In the genomic region with DNA sequence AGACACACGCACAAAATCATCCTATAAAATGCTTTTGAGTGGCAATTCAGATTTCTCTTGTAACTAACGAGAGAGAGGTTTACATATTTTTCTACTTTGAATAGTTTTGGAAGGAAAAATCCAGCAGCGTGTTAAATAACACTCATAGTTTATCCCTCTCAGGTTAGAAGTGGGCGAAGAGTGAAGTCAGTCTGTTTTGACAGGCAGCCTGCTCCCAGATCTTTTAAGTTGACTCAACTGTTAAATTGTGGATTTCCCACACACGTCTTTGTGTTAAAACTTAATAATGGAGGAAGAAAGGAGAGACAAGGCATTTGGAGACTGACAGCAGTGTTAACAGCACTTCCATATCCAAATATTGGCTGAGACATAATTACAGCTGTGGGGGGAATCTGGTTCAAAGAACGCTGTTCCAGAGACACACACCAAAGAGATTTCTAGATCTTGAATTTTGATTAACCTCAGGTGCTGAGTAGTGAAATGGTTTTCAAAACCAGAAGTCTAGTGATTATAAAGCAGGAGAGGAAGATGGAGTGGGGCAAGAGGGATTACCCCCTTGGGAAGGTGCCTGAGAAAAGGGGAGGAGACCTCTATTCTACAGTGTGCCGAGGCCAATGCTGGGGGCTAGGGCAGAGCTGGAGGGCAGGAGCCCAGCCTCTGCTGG, we compare ENCODE assay signal across 9 cellular contexts. TPM values are rescaled to one million over a fixed set of nuclear protein-coding genes. Genes with fewer than 3 reads are reported as not detected.
DNase-seq lines count a peak whose midpoint lies in the region; ATAC-seq, FAIRE-seq and TF ChIP-seq lines count a peak whose summit lies in the region.
"Had no signal": no experiment of that assay in that cellular context is flagged by ENCODE, and none has a peak within 500 bp of the region (broad histone marks: within the 10 kb centered on the region; RNA-seq: fewer than 3 reads in every experiment).

No MANE protein-coding gene starts in this region.

- no peak overlapping the region for H3K9ac ChIP-seq in SK-N-MC (ENCODE audit: insufficient read length)

- TF ChIP-seq CTCF in GM12864 (IDR thresholded peaks at IDR 0.05; ENCODE audit: low read depth, low read length, missing control alignments) (no peak), fibroblast of mammary gland (conservative IDR thresholded peaks at IDR 0.05; ENCODE audit: control insufficient read depth, insufficient read depth, low read depth, low read length) (no peak), sigmoid colon (IDR thresholded peaks at IDR 0.05) (no peak), D721Med (IDR thresholded peaks at IDR 0.05; ENCODE audit: insufficient read depth, missing control alignments) (no peak)

- TF ChIP-seq EP300 in sigmoid colon (IDR thresholded peaks at IDR 0.05) = no peak

- H3K9me3 ChIP-seq in SK-N-MC (ENCODE audit: low read depth, low read length) (no peaks in the 10 kb centered on the region), sigmoid colon (no peaks in the 10 kb centered on the region)

- no peak for ATAC-seq in GM18861 (IDR thresholded peaks at IDR 0.05; ENCODE audit: unreplicated experiment)

- H3K27ac ChIP-seq in SK-N-MC = no peak overlapping the region
- peak overlapping the region; percentile 95 to 100 (median 97) for H3K27ac ChIP-seq in sigmoid colon

- no peak for FAIRE-seq in D721Med (lab: Jason Lieb, UNC)

- H3K27me3 ChIP-seq in sigmoid colon = no peaks in the 10 kb centered on the region

- peaks cover 0 to 69% (median 66%) of the 10 kb centered on the region in 4 donors for H3K4me1 ChIP-seq in sigmoid colon

- peak overlapping the region; percentile 96; the same call in 1 of the 2 replicates for H3K4me3 ChIP-seq in GM12864 (ENCODE audit: low read depth, low read length)
- H3K4me3 ChIP-seq in SK-N-MC = peak overlapping the region; percentile 81
- peak overlapping the region; percentile 96 for H3K4me3 ChIP-seq in fibroblast of mammary gland (ENCODE audit: control insufficient read depth, low read depth, low read length)
- H3K4me3 ChIP-seq in sigmoid colon = peak overlapping the region in 2 of 4 donors; percentile 74 to 82

- H3K36me3 ChIP-seq in SK-N-MC (ENCODE audit: insufficient read depth, low read length) (no peaks in the 10 kb centered on the region), sigmoid colon (no peaks in the 10 kb centered on the region)

- no peak for TF ChIP-seq POLR2A in sigmoid colon (IDR thresholded peaks at IDR 0.05)

- DNase-seq in GM12864 (ENCODE audit: low read depth) (no peak), SK-N-MC (ENCODE audit: low read depth, low spot score) (no peak), fibroblast of mammary gland (ENCODE audit: low read depth) (no peak), sigmoid colon (no peak), NCI-H2171 (lab: John Stamatoyannopoulos, UW) (no peak), NCI-H774 (lab: John Stamatoyannopoulos, UW) (no peak), D721Med (ENCODE audit: insufficient read length, low spot score) (no peak)
- DNase-seq: islet precursor cell had no signal

- 67 to 74% methylated on average over 7 of the region's 7 CpGs for WGBS in sigmoid colon, 2 donors

- intact Hi-C loops in sigmoid colon (cut with DNase I) = no loop called here

RNA-seq across cellular contexts. Expression of gene MAPKAPK2, which starts 2.7 kb away (rescaled TPM):
- 10 to 100 TPM; 32.1 to 61.4 (median 40.5) TPM for total RNA-seq in sigmoid colon
- 10 to 100 TPM; 37.8 to 55.5 (median 39.3) TPM for polyA plus RNA-seq in sigmoid colon

RNA-seq across cellular contexts. Expression of gene DYRK3, which starts 52.0 kb away (rescaled TPM):
- total RNA-seq in sigmoid colon = 1 to 10 TPM; 3.2 to 7.8 (median 6.2) TPM
- polyA plus RNA-seq in sigmoid colon = 1 to 10 TPM in 1 of 3 donors, under 1 TPM in 2; 0.60 to 1.3 (median 0.92) TPM
